In the genomic region with DNA sequence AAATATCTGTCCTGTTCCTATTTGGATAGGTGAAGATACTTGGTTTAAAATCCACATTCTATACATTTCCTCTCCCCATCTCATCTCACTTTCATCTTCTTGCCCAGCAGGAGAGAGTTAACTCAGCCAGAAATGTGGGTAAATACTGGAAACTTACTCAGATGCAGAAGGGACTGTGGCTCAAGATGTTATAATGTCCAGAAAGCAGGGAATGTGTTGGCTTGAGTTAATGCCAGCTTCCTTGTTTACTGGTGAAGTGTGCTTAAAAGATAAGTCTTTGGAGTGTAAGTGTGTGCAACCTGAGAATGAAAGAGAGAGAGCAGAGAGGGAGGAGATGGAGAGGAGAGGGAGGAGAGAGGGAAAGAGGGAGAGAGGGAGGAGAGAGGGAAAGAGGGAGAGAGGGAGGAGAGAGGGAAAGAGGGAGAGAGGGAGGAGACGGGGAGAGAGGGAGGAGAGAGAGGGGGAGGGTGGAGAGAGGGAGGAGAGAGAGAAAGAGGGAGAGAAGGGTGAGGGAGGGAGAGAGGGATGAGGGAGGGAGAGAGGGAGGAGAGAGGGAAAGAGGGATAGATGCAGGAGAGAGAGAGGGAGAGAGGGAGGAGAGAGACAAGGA, we compare ENCODE assay signal across 13 cellular contexts. TPM values are rescaled to one million over a fixed set of nuclear protein-coding genes. Genes with fewer than 3 reads are reported as not detected.
DNase-seq lines count a peak whose midpoint lies in the region; ATAC-seq and TF ChIP-seq lines count a peak whose summit lies in the region.
"Had no signal": no experiment of that assay in that cellular context is flagged by ENCODE, and none has a peak within 500 bp of the region (broad histone marks: within the 10 kb centered on the region; RNA-seq: fewer than 3 reads in every experiment).

No MANE protein-coding gene starts in this region.

- 100% methylated on average over 1 of the region's 1 CpG for WGBS in mammary epithelial cell (ENCODE audit: low coverage, missing lambda C conversion rate)
- 0 to 9% methylated on average over 1 of the region's 1 CpG for WGBS in testis, 2 donors

- DNase-seq in DMS79 (lab: John Stamatoyannopoulos, UW) (peak; percentile 42), MG63 (peak; percentile 46), mammary epithelial cell (no peak), mesothelial cell of epicardium (ENCODE audit: low spot score in 2 of 2, unreplicated experiment in 2 of 2) (no peak), testis (no peak), erythroblast (lab: John Stamatoyannopoulos, UW) (no peak), Caco-2 (no peak)
- DNase-seq: activated CD4-positive, alpha-beta T cell treated with anti-CD3 and anti-CD28 coated beads, Interleukin-2, amount 50 U/mL, for 4 hours; activated naive CD4-positive, alpha-beta T cell treated with Interleukin-2 at 50 U/mL for 16 hours; KG1; sigmoid colon had no signal

- no peak for TF ChIP-seq CTCF in mammary epithelial cell (conservative IDR thresholded peaks at IDR 0.05 in 1 of 2, IDR thresholded peaks at IDR 0.05 in 1 of 2; ENCODE audit: extremely low read depth in 1 of 2, insufficient read depth in 1 of 2, low read depth in 1 of 2, low read length in 2 of 2)
- TF ChIP-seq CTCF in mesothelial cell of epicardium (IDR thresholded peaks at IDR 0.05; ENCODE audit: unreplicated experiment) = no peak
- TF ChIP-seq CTCF in testis (IDR thresholded peaks at IDR 0.05) = no peak
- no peak for TF ChIP-seq CTCF in Caco-2 (IDR thresholded peaks at IDR 0.05; ENCODE audit: insufficient read depth in 1 of 2, low read depth in 1 of 2, low read length in 1 of 2, severe bottlenecking in 1 of 2, unreplicated experiment in 1 of 2)

- H3K9me3 ChIP-seq in MG63 (no peaks in the 10 kb centered on the region), mammary epithelial cell (replicated peaks; ENCODE audit: insufficient read depth, low read length) (no peaks in the 10 kb centered on the region), testis (no peaks in the 10 kb centered on the region), Caco-2 (no peaks in the 10 kb centered on the region)
- H3K9me3 ChIP-seq: sigmoid colon, vagina had no signal

- H3K27me3 Mint-ChIP-seq in mesothelial cell of epicardium (ENCODE audit: low read depth) (peaks cover 31% of the 10 kb centered on the region), Caco-2 (ENCODE audit: insufficient read depth, unreplicated experiment) (peaks cover 3% of the 10 kb centered on the region)

- dilution Hi-C loops in mammary epithelial cell (cut with HindIII; ENCODE audit: low sequenced_read_pairs) = loop anchor here (25.0 kb wide), 1 partner anchor 224 kb away; no protein-coding TSS in a partner anchor

- H3K36me3 ChIP-seq in MG63 (no peaks in the 10 kb centered on the region), mammary epithelial cell (ENCODE audit: insufficient read depth, low read length) (no peaks in the 10 kb centered on the region), testis (ENCODE audit: low read depth, missing control alignments) (no peaks in the 10 kb centered on the region), Caco-2 (ENCODE audit: control insufficient read depth, insufficient read depth, low read length) (no peaks in the 10 kb centered on the region)
- H3K36me3 ChIP-seq: sigmoid colon, vagina had no signal

- H3K27ac ChIP-seq in mammary epithelial cell (ENCODE audit: insufficient read depth, low read depth, low read length) (no peak overlapping the region), testis (no peak overlapping the region)
- H3K27ac ChIP-seq: vagina had no signal

- H3K36me3 Mint-ChIP-seq in mesothelial cell of epicardium (no peaks in the 10 kb centered on the region), Caco-2 (ENCODE audit: insufficient read depth, unreplicated experiment) (no peaks in the 10 kb centered on the region)

- intact Hi-C loops in mammary epithelial cell (cut with micrococcal nuclease) = no loop called here
- intact Hi-C loops in testis (cut with DNase I; ENCODE audit: low total_unique reads) = no loop called here
- intact Hi-C loops in Caco-2 (cut with micrococcal nuclease; ENCODE audit: unreplicated experiment) = no loop called here

- in situ Hi-C loops in mammary epithelial cell (cut with MboI; ENCODE audit: low sequenced_read_pairs in 2 of 2) = no loop called here

- POLR2A ChIA-PET in Caco-2 (lab: Charles Lee) = no interaction called here

- no peaks in the 10 kb centered on the region for H3K79me2 ChIP-seq in mammary epithelial cell (ENCODE audit: insufficient read depth, low read length)

- no peak overlapping the region for H3K9ac ChIP-seq in mammary epithelial cell (ENCODE audit: insufficient read depth, low read length)

- H3K4me2 ChIP-seq in mammary epithelial cell (ENCODE audit: insufficient read depth, low read depth, low read length) = peak overlapping the region; percentile 51

- peaks cover 3% of the 10 kb centered on the region for H4K20me1 ChIP-seq in mammary epithelial cell (ENCODE audit: insufficient read depth, low read length)

- no peaks in the 10 kb centered on the region for H3K9me3 Mint-ChIP-seq in mesothelial cell of epicardium
- no peaks in the 10 kb centered on the region for H3K9me3 Mint-ChIP-seq in Caco-2 (ENCODE audit: unreplicated experiment)

- CTCF ChIA-PET in mammary epithelial cell (lab: Charles Lee; ENCODE audit: low non-redundant PET) (no interaction called here), Caco-2 (lab: Charles Lee) (no interaction called here)

- no peak for ATAC-seq in HG03565 (IDR thresholded peaks at IDR 0.05; ENCODE audit: unreplicated experiment)

- TF ChIP-seq POLR2A in testis (IDR thresholded peaks at IDR 0.05) = no peak
- no peak for TF ChIP-seq POLR2A in erythroblast (IDR thresholded peaks at IDR 0.05; ENCODE audit: low read length)

- H3K4me1 ChIP-seq in mammary epithelial cell (ENCODE audit: insufficient read depth, low read length) (peaks cover 15% of the 10 kb centered on the region), testis (peaks cover 4% of the 10 kb centered on the region), Caco-2 (peaks cover 5% of the 10 kb centered on the region; the same call in 1 of the 2 replicates)

- BruUV-seq in mammary epithelial cell (replicated peaks; lab: Mats Ljungman, UMichigan) (no TSS peak), Caco-2 (replicated peaks; lab: Mats Ljungman, UMichigan) (no TSS peak)

- no peak overlapping the region for H3K4me3 ChIP-seq in MG63
- H3K4me3 ChIP-seq in mammary epithelial cell (replicated peaks in 1 of 3; ENCODE audit: insufficient read depth in 1 of 3, low read depth in 2 of 3, low read length in 3 of 3) = no peak overlapping the region
- no peak overlapping the region for H3K4me3 ChIP-seq in testis
- no peak overlapping the region for H3K4me3 ChIP-seq in Caco-2 (ENCODE audit: low read depth, low read length)
- H3K4me3 ChIP-seq: sigmoid colon, vagina had no signal

- peak overlapping the region; percentile 74 for H2AFZ ChIP-seq in mammary epithelial cell (ENCODE audit: low read depth, low read length)

- H3K27me3 ChIP-seq in MG63 (no peaks in the 10 kb centered on the region), mammary epithelial cell (ENCODE audit: insufficient read depth, low read length) (peaks cover 16% of the 10 kb centered on the region), testis (no peaks in the 10 kb centered on the region), Caco-2 (replicated peaks; ENCODE audit: control insufficient read depth, insufficient read depth, low read length) (no peaks in the 10 kb centered on the region)
- H3K27me3 ChIP-seq: sigmoid colon, vagina had no signal

- H3K4me1 Mint-ChIP-seq in mesothelial cell of epicardium = peaks cover 16% of the 10 kb centered on the region
- H3K4me1 Mint-ChIP-seq in Caco-2 (ENCODE audit: low read depth, unreplicated experiment) = peaks cover 7% of the 10 kb centered on the region

- peak overlapping the region; percentile 6 for H3K27ac Mint-ChIP-seq in mesothelial cell of epicardium
- H3K27ac Mint-ChIP-seq in Caco-2 (ENCODE audit: unreplicated experiment) = no peak overlapping the region

- H3K4me3 Mint-ChIP-seq in mesothelial cell of epicardium (no peak overlapping the region), Caco-2 (ENCODE audit: unreplicated experiment) (no peak overlapping the region)

RNA-seq across cellular contexts. Expression of a gene that starts 22.0 kb away (rescaled TPM):
- 6.3 and 16.9 TPM in 2 replicates for total RNA-seq in MG63 (2014; rRNA removed; shearing (Covaris generic); ENCODE audit: low replicate concordance)
- total RNA-seq in mammary epithelial cell (10 to 100 TPM in 1 of 2 donors, 1 to 10 TPM in 1; 5.5 to 33.7 TPM), mesothelial cell of epicardium (36.7 to 37.6 TPM (median 36.9 TPM) in 3 replicates), testis (10 to 100 TPM; 10.3 to 11.6 TPM), Caco-2 (2022) (48.0 and 54.2 TPM in 2 replicates)
- polyA plus RNA-seq in mammary epithelial cell (32.5 TPM), testis (ENCODE audit: insufficient read depth, low read depth, low replicate concordance) (30.6 TPM)
- polyA minus RNA-seq in mammary epithelial cell = 28.7 TPM

RNA-seq across cellular contexts. Expression of a gene that starts 46.2 kb away (rescaled TPM):
- total RNA-seq in MG63 (2014; rRNA removed; shearing (Covaris generic); ENCODE audit: low replicate concordance) = 39.1 and 43.1 TPM in 2 replicates
- total RNA-seq in mammary epithelial cell (10 to 100 TPM; 38.6 to 47.2 TPM), mesothelial cell of epicardium (4.8 to 6.0 TPM (median 5.9 TPM) in 3 replicates), testis (10 to 100 TPM; 43.8 to 84.9 TPM), Caco-2 (2022) (54.1 and 55.0 TPM in 2 replicates)
- polyA plus RNA-seq in mammary epithelial cell (9.0 TPM), testis (ENCODE audit: insufficient read depth, low read depth, low replicate concordance) (15.9 TPM)
- polyA minus RNA-seq in mammary epithelial cell = 8.8 TPM

Comparison
In these comparisons a context has a peak if more than half of its experiments do, and no peak if none do; other contexts are left out.
1. DNase-seq: peak in DMS79 (single experiment) and MG63 (single experiment); none in mammary epithelial cell (single experiment), mesothelial cell of epicardium (0 of 2), testis (single experiment), erythroblast (0 of 2) and Caco-2 (0 of 2).